16 cellular contexts compared by ENCODE assay signal in genomic region chr10:59843733-59844132, GRCh38.
DNase-seq lines count a peak whose midpoint lies in the region; ATAC-seq and FAIRE-seq lines count a peak whose summit lies in the region.
"Had no signal": no experiment of that assay in that cellular context is flagged by ENCODE, and none has a peak within 500 bp of the region (broad histone marks: within the 10 kb centered on the region; RNA-seq: fewer than 3 reads in every experiment).

No MANE protein-coding gene starts in this region.

- H3K9me3 ChIP-seq in HUES48 (ENCODE audit: control insufficient read depth, insufficient read depth, low read length) (no peaks in the 10 kb centered on the region), small intestine (ENCODE audit: control insufficient read depth, low read depth) (no peaks in the 10 kb centered on the region)

- no peaks in the 10 kb centered on the region for H3K27me3 ChIP-seq in HUES48 (ENCODE audit: control insufficient read depth, insufficient read depth, low read length)
- no peaks in the 10 kb centered on the region for H3K27me3 ChIP-seq in small intestine (ENCODE audit: control insufficient read depth in 2 of 2, insufficient read depth in 2 of 2, low read length in 2 of 2)

- H3K36me3 ChIP-seq in HUES48 (ENCODE audit: control insufficient read depth, insufficient read depth, low read length) (peaks cover 16% of the 10 kb centered on the region; the same call in 1 of the 2 replicates), small intestine (ENCODE audit: control insufficient read depth in 2 of 2, insufficient read depth in 2 of 2, low read length in 2 of 2) (peaks cover 0 to 5% of the 10 kb centered on the region in 2 donors)

- H3K9ac ChIP-seq in HUES48 (ENCODE audit: low read depth, low read length), result no peak overlapping the region

- FAIRE-seq in small intestine (lab: Jason Lieb, UNC) (no peak), urothelium cell line (lab: Jason Lieb, UNC) (no peak)
- FAIRE-seq: RCC 7860 had no signal

- WGBS in small intestine, 3 donors, result 23 to 53% (median 26%) methylated on average over 2 of the region's 2 CpGs

- H3K4me3 ChIP-seq in HUES48 (ENCODE audit: low read depth, low read length) (0 out of 2 replicates have a peak overlapping the region, but pooled peaks have one; percentile 1), small intestine (ENCODE audit: low read depth in 1 of 2, low read length in 2 of 2) (no peak overlapping the region)

- DNase-seq in DMS79 (lab: John Stamatoyannopoulos, UW), result peak; percentile 4
- peak; percentile 8 for DNase-seq in glomerular visceral epithelial cell (ENCODE audit: extremely low spot score)
- peak; percentile 16 for DNase-seq in small intestine
- no peak for DNase-seq in NCI-H1930 (lab: John Stamatoyannopoulos, UW)
- no peak for DNase-seq in urothelium cell line (ENCODE audit: low spot score)
- DNase-seq: EL, HFFc6, NCI-H2029 treated with DMSO at 0.1 percent for 48 hours, NCI-H226, NCI-H524 treated with DMSO at 0.1 percent for 48 hours, SHP77 had no signal

- no peak for ATAC-seq in HG03432 (IDR thresholded peaks at IDR 0.05; ENCODE audit: unreplicated experiment)
- ATAC-seq: SK-N-SH treated with all-trans-retinoic acid at 6 μM for 48 hours had no signal

- H3K27ac ChIP-seq in HUES48 (ENCODE audit: low read depth, low read length), result peak overlapping the region; percentile 58
- no peak overlapping the region for H3K27ac ChIP-seq in small intestine (ENCODE audit: low read depth in 1 of 2, low read length in 1 of 2)
- H3K27ac ChIP-seq: C4-2B had no signal

- H3K4me1 ChIP-seq in HUES48 (ENCODE audit: control insufficient read depth, insufficient read depth, low read length) (peaks cover 51% of the 10 kb centered on the region), small intestine (ENCODE audit: control insufficient read depth in 2 of 2, insufficient read depth in 1 of 2, low read depth in 1 of 2, low read length in 1 of 2) (no peaks in the 10 kb centered on the region)

Comparison
In these comparisons a context has a peak if more than half of its experiments do, and no peak if none do; other contexts are left out.
1. DNase-seq: peak in DMS79 (single experiment), glomerular visceral epithelial cell (single experiment) and small intestine (single experiment); none in NCI-H1930 (0 of 2) and urothelium cell line (single experiment).